Comparison of ENCODE assay signal across 17 cellular contexts in genomic region chr9:100575765-100576368, GRCh38. TPM values are rescaled to one million over a fixed set of nuclear protein-coding genes. Genes with fewer than 3 reads are reported as not detected.
DNase-seq lines count a peak whose midpoint lies in the region; ATAC-seq and TF ChIP-seq lines count a peak whose summit lies in the region.
"Had no signal": no experiment of that assay in that cellular context is flagged by ENCODE, and none has a peak within 500 bp of the region (broad histone marks: within the 10 kb centered on the region; RNA-seq: fewer than 3 reads in every experiment).

No MANE protein-coding gene starts in this region.

- ATAC-seq in GM18868 (IDR thresholded peaks at IDR 0.05; ENCODE audit: unreplicated experiment) (peak; percentile 67), RWPE2 (ENCODE audit: low read depth) (peak; percentile 67)
- ATAC-seq: CD8-positive, alpha-beta T cell; effector memory CD8-positive, alpha-beta T cell; natural killer cell had no signal

- H3K9ac ChIP-seq in skeletal muscle satellite cell (ENCODE audit: low read depth, low read length): peak overlapping the region; percentile 50

- H3K27me3 ChIP-seq in RWPE2 (ENCODE audit: insufficient read depth, poor library complexity, severe bottlenecking) (no peaks in the 10 kb centered on the region), skeletal muscle satellite cell (ENCODE audit: control insufficient read depth, insufficient read depth, low read length) (no peaks in the 10 kb centered on the region), HAP-1 (ENCODE audit: low read depth) (no peaks in the 10 kb centered on the region)
- H3K27me3 ChIP-seq: ascending aorta, right atrium auricular region had no signal

- in situ Hi-C loops in HAP-1 (cut with MboI; ENCODE audit: low sequenced_read_pairs): loop anchor here (25.0 kb wide), 2 partner anchors 239 to 1389 kb away; no protein-coding TSS in a partner anchor

- no peak overlapping the region for H3K4me3 ChIP-seq in RWPE2 (ENCODE audit: severe bottlenecking)
- H3K4me3 ChIP-seq in fibroblast of mammary gland (ENCODE audit: control insufficient read depth, low read depth, low read length): no peak overlapping the region
- peak overlapping the region; percentile 21 for H3K4me3 ChIP-seq in skeletal muscle satellite cell (ENCODE audit: low read length)
- H3K4me3 ChIP-seq in HAP-1: no peak overlapping the region
- H3K4me3 ChIP-seq: ascending aorta, right atrium auricular region had no signal

- DNase-seq in RWPE2 (ENCODE audit: low spot score): no peak
- DNase-seq in fibroblast of mammary gland (ENCODE audit: low read depth): peak; percentile 57
- DNase-seq in CD1c-positive myeloid dendritic cell (ENCODE audit: extremely low spot score): no peak
- DNase-seq in HAP-1 (ENCODE audit: low spot score in 2 of 2): no peak
- DNase-seq in stimulated activated CD4-positive, alpha-beta T cell treated with anti-CD3 and anti-CD28 coated beads, Interleukin-15, amount 100 ng/mL, for 24 hours: no peak
- DNase-seq: activated CD4-positive, alpha-beta memory T cell treated with anti-CD3 and anti-CD28 coated beads for 36 hours; CD8-positive, alpha-beta T cell; effector memory CD8-positive, alpha-beta T cell; natural killer cell; NCI-H1417 treated with DMSO at 0.1 percent for 48 hours; NCI-H526; stimulated activated CD4-positive, alpha-beta T cell treated with anti-CD3 and anti-CD28 coated beads, Interleukin-4, amount 100 ng/mL, for 4 hours; stimulated activated naive CD4-positive, alpha-beta T cell had no signal

- H3K4me2 ChIP-seq in skeletal muscle satellite cell (ENCODE audit: low read length): peak overlapping the region; percentile 39

- no peak overlapping the region for H3K27ac ChIP-seq in RWPE2 (ENCODE audit: poor library complexity, severe bottlenecking)
- H3K27ac ChIP-seq: ascending aorta, right atrium auricular region had no signal

- H3K36me3 ChIP-seq in RWPE2 (ENCODE audit: low read depth): no peaks in the 10 kb centered on the region
- no peaks in the 10 kb centered on the region for H3K36me3 ChIP-seq in skeletal muscle satellite cell (ENCODE audit: insufficient read depth, low read length)
- H3K36me3 ChIP-seq in HAP-1 (replicated peaks): no peaks in the 10 kb centered on the region; the same call in 1 of the 2 replicates
- H3K36me3 ChIP-seq: ascending aorta, right atrium auricular region had no signal

- H3K4me1 ChIP-seq in RWPE2 (ENCODE audit: insufficient read depth, poor library complexity, severe bottlenecking) (no peaks in the 10 kb centered on the region), skeletal muscle satellite cell (ENCODE audit: control insufficient read depth, insufficient read depth, low read length) (peaks cover 64% of the 10 kb centered on the region), HAP-1 (no peaks in the 10 kb centered on the region)
- H3K4me1 ChIP-seq: ascending aorta, right atrium auricular region had no signal

- TF ChIP-seq CTCF in RWPE2 (IDR thresholded peaks at IDR 0.05; ENCODE audit: poor library complexity, severe bottlenecking) (no peak), fibroblast of mammary gland (conservative IDR thresholded peaks at IDR 0.05; ENCODE audit: control insufficient read depth, insufficient read depth, low read depth, low read length) (no peak)

- no peaks in the 10 kb centered on the region for H3K9me3 ChIP-seq in RWPE2 (ENCODE audit: severe bottlenecking)
- H3K9me3 ChIP-seq in skeletal muscle satellite cell (replicated peaks; ENCODE audit: low read length): no peaks in the 10 kb centered on the region
- H3K9me3 ChIP-seq in HAP-1: no peaks in the 10 kb centered on the region
- H3K9me3 ChIP-seq: ascending aorta, right atrium auricular region had no signal

RNA-seq across cellular contexts. Expression of gene CAVIN4, which starts 2.0 kb away (rescaled TPM):
- 0.76 and 11.6 TPM in 2 replicates for total RNA-seq in skeletal muscle satellite cell (2012; rRNA removed)
- total RNA-seq: ascending aorta had no signal
